Comparison of ENCODE assay signal across 17 cellular contexts in genomic region chr10:61262486-61263261, GRCh38.
DNase-seq lines count a peak whose midpoint lies in the region; TF ChIP-seq lines count a peak whose summit lies in the region.
"Had no signal": no experiment of that assay in that cellular context is flagged by ENCODE, and none has a peak within 500 bp of the region (broad histone marks: within the 10 kb centered on the region; RNA-seq: fewer than 3 reads in every experiment).

No MANE protein-coding gene starts in this region.

- no peak for TF ChIP-seq POLR2A in Peyer's patch (IDR thresholded peaks at IDR 0.05)

- TF ChIP-seq CTCF in AG04450 (IDR thresholded peaks at IDR 0.05; ENCODE audit: low read depth, low read length) (no peak), astrocyte of the spinal cord (IDR thresholded peaks at IDR 0.05; ENCODE audit: low read depth, low read length) (no peak), Peyer's patch (IDR thresholded peaks at IDR 0.05) (no peak)

- no peaks in the 10 kb centered on the region for H3K4me1 ChIP-seq in Peyer's patch

- no peaks in the 10 kb centered on the region for H3K27me3 ChIP-seq in AG04450 (ENCODE audit: control insufficient read depth, insufficient read depth, low read length)
- H3K27me3 ChIP-seq in Peyer's patch: no peaks in the 10 kb centered on the region

- no peaks in the 10 kb centered on the region for H3K9me3 ChIP-seq in AG04450 (ENCODE audit: control insufficient read depth, insufficient read depth, low read length)
- H3K9me3 ChIP-seq in Peyer's patch: no peaks in the 10 kb centered on the region

- CTCF ChIA-PET in AG04450 (lab: Charles Lee): interaction anchor here (0.6 to 1.7 kb wide), 3 partner anchors 111 to 236 kb away, joined by 3 to 8 read pairs (median 3); no protein-coding TSS in a partner anchor

- no peak overlapping the region for H3K27ac ChIP-seq in AG04450 (ENCODE audit: low read depth, low read length)
- H3K27ac ChIP-seq in Peyer's patch: no peak overlapping the region

- in situ Hi-C loops in astrocyte of the spinal cord (cut with HindIII; ENCODE audit: low sequenced_read_pairs): no loop called here

- DNase-seq in AG04450 (ENCODE audit: low read depth, low spot score) (peak; percentile 63), HCEC 1CT (peak; percentile 68), astrocyte of the spinal cord (ENCODE audit: low read depth, low spot score) (peak; percentile 73), foreskin melanocyte (peak; percentile 87), NCI-H2171 treated with DMSO at 0.1 percent for 48 hours (lab: John Stamatoyannopoulos, UW) (no peak), NCI-H146 treated with DMSO at 0.1 percent for 48 hours (lab: John Stamatoyannopoulos, UW; ENCODE audit: unreplicated experiment) (no peak), Peyer's patch (no peak)
- no peak for DNase-seq in stimulated activated CD4-positive, alpha-beta T cell treated with anti-CD3 and anti-CD28 coated beads, Interleukin-2, amount 100 ng/mL, for 48 hours
- DNase-seq: AML-193; central memory CD4-positive, alpha-beta T cell; immature natural killer cell; MM.1S; naive B cell; NCI-H1930; NCI-H524 treated with DMSO at 0.1 percent for 48 hours; stimulated activated naive CD4-positive, alpha-beta T cell treated with Interleukin-2 at 50 U/mL for 16 hours had no signal

- POLR2A ChIA-PET in AG04450 (lab: Yijun Ruan, JAX): interaction anchor here (0.6 kb wide), 1 partner anchor 25 kb away, joined by 3 read pairs; no protein-coding TSS in a partner anchor

- H3K36me3 ChIP-seq in Peyer's patch: no peaks in the 10 kb centered on the region

- no peak overlapping the region for H3K4me3 ChIP-seq in AG04450 (ENCODE audit: low read depth, low read length)
- no peak overlapping the region for H3K4me3 ChIP-seq in astrocyte of the spinal cord (ENCODE audit: low read depth, low read length)
- no peak overlapping the region for H3K4me3 ChIP-seq in Peyer's patch
- H3K4me3 ChIP-seq: lung had no signal

Comparison
In these comparisons a context has a peak if more than half of its experiments do, and no peak if none do; other contexts are left out.
1. DNase-seq: peak in AG04450 (single experiment), HCEC 1CT (single experiment), astrocyte of the spinal cord (single experiment) and foreskin melanocyte (single experiment); none in stimulated activated CD4-positive, alpha-beta T cell treated with anti-CD3 and anti-CD28 coated beads, Interleukin-2, amount 100 ng/mL, for 48 hours (0 of 2), NCI-H2171 treated with DMSO at 0.1 percent for 48 hours (single experiment), NCI-H146 treated with DMSO at 0.1 percent for 48 hours (single experiment) and Peyer's patch (0 of 3).